In genomic region chr5:111512026-111512405, GRCh38 we compare ENCODE assay signal across 8 cellular contexts.
DNase-seq lines count a peak whose midpoint lies in the region; ATAC-seq and TF ChIP-seq lines count a peak whose summit lies in the region.

No MANE protein-coding gene starts in this region.

- H3K4me1 ChIP-seq in OCI-LY3 (ENCODE audit: low read length) (peaks cover 29% of the 10 kb centered on the region), mucosa of rectum (ENCODE audit: control insufficient read depth in 2 of 2, insufficient read depth in 2 of 2, low read length in 2 of 2) (peaks cover 12 to 15% of the 10 kb centered on the region in 2 donors)

- H2AFZ ChIP-seq in OCI-LY3 (ENCODE audit: low read depth, low read length) = peak overlapping the region; percentile 25; the same call in 1 of the 2 replicates

- no peaks in the 10 kb centered on the region for H3K36me3 ChIP-seq in OCI-LY3 (replicated peaks; ENCODE audit: low read depth, low read length)
- H3K36me3 ChIP-seq in mucosa of rectum (ENCODE audit: control insufficient read depth in 2 of 2, insufficient read depth in 2 of 2, low read length in 2 of 2) = no peaks in the 10 kb centered on the region

- no peak for TF ChIP-seq CTCF in OCI-LY3 (IDR thresholded peaks at IDR 0.05; ENCODE audit: low read depth, low read length)

- H3K27ac ChIP-seq in OCI-LY3 (ENCODE audit: low read length) (peak overlapping the region; percentile 78), mucosa of rectum (ENCODE audit: low read depth in 2 of 2, low read length in 2 of 2) (peak overlapping the region; percentile 86 to 89)

- H3K9ac ChIP-seq in OCI-LY3 (ENCODE audit: low read length) (peak overlapping the region; percentile 94), mucosa of rectum (ENCODE audit: low read depth in 1 of 2, low read length in 2 of 2) (peak overlapping the region; percentile 87 to 95)

- DNase-seq in DMS79 treated with DMSO at 0.1 percent for 48 hours (lab: John Stamatoyannopoulos, UW) (peak; percentile 60), DMS79 (lab: John Stamatoyannopoulos, UW) (no peak)
- DNase-seq in effector CD4-positive, alpha-beta T cell = peak; percentile 2
- no peak for DNase-seq in activated effector memory CD4-positive, alpha-beta T cell treated with anti-CD3 and anti-CD28 coated beads, Interleukin-2, amount 50 U/mL, for 16 hours

- H3K27me3 ChIP-seq in OCI-LY3 (ENCODE audit: low read depth, low read length) (no peaks in the 10 kb centered on the region), mucosa of rectum (ENCODE audit: control insufficient read depth in 2 of 2, insufficient read depth in 2 of 2, low read length in 2 of 2) (no peaks in the 10 kb centered on the region)

- peak overlapping the region; percentile 92 for H3K4me2 ChIP-seq in OCI-LY3 (ENCODE audit: low read length)

- ATAC-seq in HG02610 (IDR thresholded peaks at IDR 0.05; ENCODE audit: unreplicated experiment) = peak; percentile 21
- ATAC-seq in HG03354 (IDR thresholded peaks at IDR 0.05; ENCODE audit: poor library complexity, severe bottlenecking, unreplicated experiment) = no peak

- peaks cover 36% of the 10 kb centered on the region for H4K20me1 ChIP-seq in OCI-LY3 (ENCODE audit: insufficient read depth, low read length)

- no peaks in the 10 kb centered on the region for H3K9me3 ChIP-seq in OCI-LY3 (ENCODE audit: insufficient read depth, low read length)
- no peaks in the 10 kb centered on the region for H3K9me3 ChIP-seq in mucosa of rectum (ENCODE audit: control insufficient read depth in 2 of 2, low read length in 2 of 2)

- peak overlapping the region; percentile 87 for H3K4me3 ChIP-seq in OCI-LY3 (ENCODE audit: low read length)
- peak overlapping the region; percentile 70 to 97 for H3K4me3 ChIP-seq in mucosa of rectum (ENCODE audit: low read length in 2 of 2)

- H3K79me2 ChIP-seq in OCI-LY3 (ENCODE audit: low read length) = peaks cover 52% of the 10 kb centered on the region

Comparison
In these comparisons a context has a peak if more than half of its experiments do, and no peak if none do; other contexts are left out.
1. DNase-seq: peak in DMS79 treated with DMSO at 0.1 percent for 48 hours (single experiment) and effector CD4-positive, alpha-beta T cell (single experiment); none in DMS79 (single experiment) and activated effector memory CD4-positive, alpha-beta T cell treated with anti-CD3 and anti-CD28 coated beads, Interleukin-2, amount 50 U/mL, for 16 hours (single experiment).